In genomic region chr10:77773631-77774426, GRCh38 we compare ENCODE assay signal across 16 cellular contexts.
"Had no signal": no experiment of that assay in that cellular context is flagged by ENCODE, and none has a peak within 500 bp of the region (broad histone marks: within the 10 kb centered on the region; RNA-seq: fewer than 3 reads in every experiment).

No MANE protein-coding gene starts in this region.

- H3K27ac ChIP-seq: foreskin keratinocyte, lower lobe of right lung, suprapubic skin, upper lobe of left lung, WERI-Rb-1 had no signal

- H3K4me1 ChIP-seq: foreskin keratinocyte, lower lobe of right lung, suprapubic skin, upper lobe of left lung had no signal

- DNase-seq: activated CD4-positive, alpha-beta memory T cell treated with anti-CD3 and anti-CD28 coated beads, Interleukin-2, amount 10 ng/mL, durations not matched to agents 7 days and 5 days; activated CD4-positive, alpha-beta T cell treated with anti-CD3 and anti-CD28 coated beads for 36 hours; activated gamma-delta T cell treated with Interleukin-2 at 50 U/mL for 16 hours; activated T-cell treated with anti-CD3 and anti-CD28 coated beads, Interleukin-2, amount 50 U/mL, for 72 hours; amniotic stem cell; cortex of kidney; effector CD4-positive, alpha-beta T cell; foreskin keratinocyte; immature natural killer cell; lower lobe of right lung; small intestine; stimulated activated naive CD8-positive, alpha-beta T cell treated with anti-CD3 and anti-CD28 coated beads, Interleukin-15, Interleukin-2, amounts not matched to agents 100 U/mL and 50 U/mL, for 24 hours; T-helper 17 cell; upper lobe of left lung; WERI-Rb-1 had no signal

- H3K9me3 ChIP-seq: suprapubic skin had no signal

- H3K4me3 ChIP-seq: lower lobe of right lung, suprapubic skin, upper lobe of left lung had no signal

- H3K36me3 ChIP-seq: lower lobe of right lung, suprapubic skin, upper lobe of left lung, WERI-Rb-1 had no signal

- ATAC-seq: activated CD4-positive, alpha-beta T cell treated with anti-CD3 and anti-CD28 coated beads for 36 hours; activated T-cell treated with anti-CD3 and anti-CD28 coated beads, Interleukin-2, amount 50 U/mL, for 72 hours; lower lobe of right lung; stimulated activated naive CD8-positive, alpha-beta T cell treated with anti-CD3 and anti-CD28 coated beads, Interleukin-15, Interleukin-2, amounts not matched to agents 100 U/mL and 50 U/mL, for 24 hours; T-helper 17 cell had no signal

- H3K27me3 ChIP-seq: foreskin keratinocyte, suprapubic skin, upper lobe of left lung had no signal
